In genomic region chr14:52351191-52351560, GRCh38 we compare ENCODE assay signal across 10 cellular contexts. TPM values are rescaled to one million over a fixed set of nuclear protein-coding genes. Genes with fewer than 3 reads are reported as not detected.
DNase-seq lines count a peak whose midpoint lies in the region; ATAC-seq, FAIRE-seq and TF ChIP-seq lines count a peak whose summit lies in the region.
"Had no signal": no experiment of that assay in that cellular context is flagged by ENCODE, and none has a peak within 500 bp of the region (broad histone marks: within the 10 kb centered on the region; RNA-seq: fewer than 3 reads in every experiment).

No MANE protein-coding gene starts in this region.

- H3K27ac ChIP-seq in kidney (ENCODE audit: low read depth in 2 of 2, low read length in 2 of 2) = peak overlapping the region; percentile 68 to 72
- H3K27ac ChIP-seq: testis had no signal

- H3K36me3 ChIP-seq in kidney (ENCODE audit: control insufficient read depth in 1 of 2, insufficient read depth in 2 of 2, low read length in 2 of 2) = no peaks in the 10 kb centered on the region

- peak overlapping the region in 1 of 2 donors; percentile 34 for H3K9ac ChIP-seq in kidney (ENCODE audit: low read length in 2 of 2)

- H3K4me1 Mint-ChIP-seq in T-helper 2 cell treated with Interferon-gamma antibody and Interleukin-4, amounts not matched to agents 5 μg/mL and 100 μg/mL, for 36 hours (ENCODE audit: low read depth) = peaks cover 70% of the 10 kb centered on the region
- H3K4me1 Mint-ChIP-seq in activated naive CD8-positive, alpha-beta T cell (ENCODE audit: low read depth) = peaks cover 69% of the 10 kb centered on the region
- peaks cover 75% of the 10 kb centered on the region for H3K4me1 Mint-ChIP-seq in stimulated activated naive CD8-positive, alpha-beta T cell treated with anti-CD3 and anti-CD28 coated beads, Interleukin-15, amount 100 ng/mL, for 72 hours

- intact Hi-C loops in kidney (cut with DNase I) = no loop called here
- intact Hi-C loops in head of caudate nucleus (cut with DNase I) = no loop called here

- ATAC-seq in stimulated activated naive CD8-positive, alpha-beta T cell treated with anti-CD3 and anti-CD28 coated beads, Interleukin-15, amount 100 ng/mL, for 72 hours = no peak

- H3K36me3 Mint-ChIP-seq in T-helper 2 cell treated with Interferon-gamma antibody and Interleukin-4, amounts not matched to agents 5 μg/mL and 100 μg/mL, for 36 hours (ENCODE audit: low read depth) = peaks cover 35% of the 10 kb centered on the region
- H3K36me3 Mint-ChIP-seq in activated naive CD8-positive, alpha-beta T cell = peaks cover 5% of the 10 kb centered on the region

- no peak for DNase-seq in T-helper 2 cell treated with Interferon-gamma antibody and Interleukin-4, amounts not matched to agents 5 μg/mL and 100 μg/mL, for 36 hours (ENCODE audit: low spot score)
- no peak for DNase-seq in T-helper 2 cell
- no peak for DNase-seq in kidney
- DNase-seq in stimulated activated naive CD8-positive, alpha-beta T cell treated with anti-CD3 and anti-CD28 coated beads, Interleukin-15, amount 100 ng/mL, for 72 hours = no peak
- DNase-seq in head of caudate nucleus = no peak
- DNase-seq in SHP77 (lab: John Stamatoyannopoulos, UW) = no peak
- DNase-seq in NCI-H774 (lab: John Stamatoyannopoulos, UW) = no peak
- DNase-seq: NCI-H446, testis had no signal

- H3K9me3 Mint-ChIP-seq in T-helper 2 cell treated with Interferon-gamma antibody and Interleukin-4, amounts not matched to agents 5 μg/mL and 100 μg/mL, for 36 hours = peaks cover 14% of the 10 kb centered on the region
- no peaks in the 10 kb centered on the region for H3K9me3 Mint-ChIP-seq in activated naive CD8-positive, alpha-beta T cell (ENCODE audit: low read depth)
- H3K9me3 Mint-ChIP-seq in stimulated activated naive CD8-positive, alpha-beta T cell treated with anti-CD3 and anti-CD28 coated beads, Interleukin-15, amount 100 ng/mL, for 72 hours = peaks cover 0 to 5% of the 10 kb centered on the region in 2 donors

- H3K27ac Mint-ChIP-seq in T-helper 2 cell treated with Interferon-gamma antibody and Interleukin-4, amounts not matched to agents 5 μg/mL and 100 μg/mL, for 36 hours = peak overlapping the region; percentile 97
- H3K27ac Mint-ChIP-seq in activated naive CD8-positive, alpha-beta T cell = peak overlapping the region; percentile 93
- peak overlapping the region in 1 of 2 donors; percentile 99 for H3K27ac Mint-ChIP-seq in stimulated activated naive CD8-positive, alpha-beta T cell treated with anti-CD3 and anti-CD28 coated beads, Interleukin-15, amount 100 ng/mL, for 72 hours

- no peaks in the 10 kb centered on the region for H3K27me3 Mint-ChIP-seq in T-helper 2 cell treated with Interferon-gamma antibody and Interleukin-4, amounts not matched to agents 5 μg/mL and 100 μg/mL, for 36 hours (ENCODE audit: low read depth)
- no peaks in the 10 kb centered on the region for H3K27me3 Mint-ChIP-seq in activated naive CD8-positive, alpha-beta T cell
- no peaks in the 10 kb centered on the region for H3K27me3 Mint-ChIP-seq in stimulated activated naive CD8-positive, alpha-beta T cell treated with anti-CD3 and anti-CD28 coated beads, Interleukin-15, amount 100 ng/mL, for 72 hours

- H3K4me1 ChIP-seq in kidney (ENCODE audit: control insufficient read depth in 1 of 2, insufficient read depth in 1 of 2, low read depth in 1 of 2, low read length in 2 of 2) = peaks cover 12 to 23% of the 10 kb centered on the region in 2 donors
- H3K4me1 ChIP-seq: testis had no signal

- TF ChIP-seq CTCF in kidney (IDR thresholded peaks at IDR 0.05; ENCODE audit: borderline replicate concordance, extremely low read depth, insufficient read depth) = no peak

- no peak overlapping the region for H3K4me3 ChIP-seq in kidney (ENCODE audit: low read length in 2 of 2)
- H3K4me3 ChIP-seq: testis had no signal

- H3K4me3 Mint-ChIP-seq in T-helper 2 cell treated with Interferon-gamma antibody and Interleukin-4, amounts not matched to agents 5 μg/mL and 100 μg/mL, for 36 hours = peak overlapping the region; percentile 85
- no peak overlapping the region for H3K4me3 Mint-ChIP-seq in activated naive CD8-positive, alpha-beta T cell
- H3K4me3 Mint-ChIP-seq in stimulated activated naive CD8-positive, alpha-beta T cell treated with anti-CD3 and anti-CD28 coated beads, Interleukin-15, amount 100 ng/mL, for 72 hours = peak overlapping the region; percentile 79 to 82

- FAIRE-seq in kidney (lab: Jason Lieb, UNC) = no peak

- H3K9me3 ChIP-seq in kidney (ENCODE audit: control insufficient read depth in 1 of 2, low read length in 2 of 2) = no peaks in the 10 kb centered on the region
- H3K9me3 ChIP-seq: testis had no signal

RNA-seq across cellular contexts. Expression of gene PTGER2, which starts 37.1 kb away (rescaled TPM):
- total RNA-seq in kidney = 10.0 TPM
- 3.4 TPM for polyA plus RNA-seq in kidney (ENCODE audit: insufficient read depth, low read depth, low replicate concordance)
